Comparison of ENCODE assay signal across 14 cellular contexts in genomic region chr14:102394717-102395378, GRCh38. TPM values are rescaled to one million over a fixed set of nuclear protein-coding genes. Genes with fewer than 3 reads are reported as not detected.
DNase-seq lines count a peak whose midpoint lies in the region; ATAC-seq, FAIRE-seq and TF ChIP-seq lines count a peak whose summit lies in the region.
"Had no signal": no experiment of that assay in that cellular context is flagged by ENCODE, and none has a peak within 500 bp of the region (broad histone marks: within the 10 kb centered on the region; RNA-seq: fewer than 3 reads in every experiment).

No MANE protein-coding gene starts in this region.

- no peaks in the 10 kb centered on the region for H3K27me3 Mint-ChIP-seq in activated T-cell treated with anti-CD3 and anti-CD28 coated beads, Interleukin-2, amount 50 U/mL, for 24 hours

- H3K4me1 Mint-ChIP-seq in activated T-cell treated with anti-CD3 and anti-CD28 coated beads, Interleukin-2, amount 50 U/mL, for 24 hours (ENCODE audit: low read depth) = peaks cover 16% of the 10 kb centered on the region

- TF ChIP-seq CTCF in dorsolateral prefrontal cortex (IDR thresholded peaks at IDR 0.05 in 54 of 56, conservative IDR thresholded peaks at IDR 0.05 in 2 of 56; ENCODE audit: low read depth in 1 of 56, partially characterized antibody in 56 of 56) (no peak), ovary (IDR thresholded peaks at IDR 0.05) (no peak)

- H3K36me3 Mint-ChIP-seq in activated T-cell treated with anti-CD3 and anti-CD28 coated beads, Interleukin-2, amount 50 U/mL, for 24 hours (ENCODE audit: low read depth) = peaks cover 36% of the 10 kb centered on the region

- no peak for ATAC-seq in stimulated activated naive CD8-positive, alpha-beta T cell treated with anti-CD3 and anti-CD28 coated beads, Interleukin-15, Interleukin-2, amounts not matched to agents 100 U/mL and 50 U/mL, for 24 hours
- ATAC-seq: left colon, Panc1 had no signal

- intact Hi-C loops in dorsolateral prefrontal cortex (cut with DNase I) = no loop called here
- intact Hi-C loops in ovary (cut with DNase I) = loop anchor here in 2 of 4 donors (10.0 kb wide), 2 partner anchors 1520 to 1890 kb away; no protein-coding TSS in a partner anchor

- TF ChIP-seq POLR2A in ovary (IDR thresholded peaks at IDR 0.05) = no peak

- peak overlapping the region; percentile 10 for H3K4me3 Mint-ChIP-seq in activated T-cell treated with anti-CD3 and anti-CD28 coated beads, Interleukin-2, amount 50 U/mL, for 24 hours

- H3K4me1 ChIP-seq in small intestine (ENCODE audit: control insufficient read depth in 2 of 2, insufficient read depth in 1 of 2, low read depth in 1 of 2, low read length in 1 of 2) (no peaks in the 10 kb centered on the region), ovary (ENCODE audit: insufficient read depth) (no peaks in the 10 kb centered on the region)

- H3K4me3 ChIP-seq in dorsolateral prefrontal cortex = no peak overlapping the region
- H3K4me3 ChIP-seq in small intestine (ENCODE audit: low read depth in 1 of 2, low read length in 2 of 2) = no peak overlapping the region
- H3K4me3 ChIP-seq in ovary = no peak overlapping the region

- H3K36me3 ChIP-seq in small intestine (ENCODE audit: control insufficient read depth in 2 of 2, insufficient read depth in 2 of 2, low read length in 2 of 2) = peaks cover 0 to 2% of the 10 kb centered on the region in 2 donors
- no peaks in the 10 kb centered on the region for H3K36me3 ChIP-seq in ovary

- peak overlapping the region in 54 of 59 donors; percentile 1 to 92 (median 60) for H3K27ac ChIP-seq in dorsolateral prefrontal cortex
- no peak overlapping the region for H3K27ac ChIP-seq in small intestine (ENCODE audit: low read depth in 1 of 2, low read length in 1 of 2)
- H3K27ac ChIP-seq in ovary = no peak overlapping the region

- no peaks in the 10 kb centered on the region for H3K9me3 ChIP-seq in small intestine (ENCODE audit: control insufficient read depth, low read depth)
- no peaks in the 10 kb centered on the region for H3K9me3 ChIP-seq in ovary

- no peak for TF ChIP-seq EP300 in ovary (IDR thresholded peaks at IDR 0.05)

- no peak for DNase-seq in activated T-cell treated with anti-CD3 and anti-CD28 coated beads, Interleukin-2, amount 50 U/mL, for 24 hours
- no peak for DNase-seq in activated T-cell treated with anti-CD3 and anti-CD28 coated beads for 4 hours
- DNase-seq in SKM-1 (lab: John Stamatoyannopoulos, UW; ENCODE audit: unreplicated experiment) = peak; percentile 14
- no peak for DNase-seq in dorsolateral prefrontal cortex
- peak; percentile 10 for DNase-seq in stimulated activated naive CD8-positive, alpha-beta T cell treated with anti-CD3 and anti-CD28 coated beads, Interleukin-15, Interleukin-2, amounts not matched to agents 100 U/mL and 50 U/mL, for 24 hours
- DNase-seq in NCI-H226 = no peak
- no peak for DNase-seq in small intestine
- no peak for DNase-seq in ovary
- DNase-seq: activated CD8-positive, alpha-beta memory T cell treated with anti-CD3 and anti-CD28 coated beads for 24 hours; left colon; NCI-H2171 treated with DMSO at 0.1 percent for 48 hours; stimulated activated CD4-positive, alpha-beta T cell treated with anti-CD3 and anti-CD28 coated beads, Interleukin-15, amount 100 ng/mL, for 24 hours had no signal

- WGBS in small intestine, 3 donors = 69 to 86% (median 79%) methylated on average over 10 of the region's 10 CpGs
- 78 to 83% (median 83%) methylated on average over 10 of the region's 10 CpGs for WGBS in ovary, 3 donors

- H3K9me3 Mint-ChIP-seq in activated T-cell treated with anti-CD3 and anti-CD28 coated beads, Interleukin-2, amount 50 U/mL, for 24 hours = peaks cover 8% of the 10 kb centered on the region

- no peak for FAIRE-seq in small intestine (lab: Jason Lieb, UNC)
- FAIRE-seq: astrocyte had no signal

- H3K27ac Mint-ChIP-seq in activated T-cell treated with anti-CD3 and anti-CD28 coated beads, Interleukin-2, amount 50 U/mL, for 24 hours = peak overlapping the region; percentile 80

- no peaks in the 10 kb centered on the region for H3K27me3 ChIP-seq in dorsolateral prefrontal cortex
- no peaks in the 10 kb centered on the region for H3K27me3 ChIP-seq in small intestine (ENCODE audit: control insufficient read depth in 2 of 2, insufficient read depth in 2 of 2, low read length in 2 of 2)
- H3K27me3 ChIP-seq in ovary = no peaks in the 10 kb centered on the region

RNA-seq across cellular contexts. Expression of gene TECPR2, which starts 32.1 kb away (rescaled TPM):
- total RNA-seq in dorsolateral prefrontal cortex (100 to 1,000 TPM in 7 of 120 experiments, 10 to 100 TPM in 113; 54.3 to 129 (median 78.9) TPM), ovary (10 to 100 TPM; 13.6 to 29.3 (median 26.1) TPM)
- polyA plus RNA-seq in small intestine (1 to 10 TPM; 3.2 to 7.7 (median 7.4) TPM), ovary (10 to 100 TPM in 1 of 2 donors, 1 to 10 TPM in 1; 8.6 to 12.7 TPM)

RNA-seq across cellular contexts. Expression of gene CINP, which starts 32.2 kb away (rescaled TPM):
- 10 to 100 TPM; 31.4 to 69.6 (median 51.2) TPM for total RNA-seq in dorsolateral prefrontal cortex
- 10 to 100 TPM; 30.9 to 39.7 (median 37.4) TPM for polyA plus RNA-seq in small intestine
- total RNA-seq in ovary = 10 to 100 TPM; 14.6 to 36.8 (median 26.6) TPM
- polyA plus RNA-seq in ovary = 10 to 100 TPM; 28.4 to 59.9 TPM

Comparison
In these comparisons a context has a peak if more than half of its experiments do, and no peak if none do; other contexts are left out.
1. DNase-seq: peak in SKM-1 (single experiment) and stimulated activated naive CD8-positive, alpha-beta T cell treated with anti-CD3 and anti-CD28 coated beads, Interleukin-15, Interleukin-2, amounts not matched to agents 100 U/mL and 50 U/mL, for 24 hours (single experiment); none in activated T-cell treated with anti-CD3 and anti-CD28 coated beads, Interleukin-2, amount 50 U/mL, for 24 hours (single experiment), activated T-cell treated with anti-CD3 and anti-CD28 coated beads for 4 hours (single experiment), dorsolateral prefrontal cortex (0 of 10), NCI-H226 (single experiment), small intestine (single experiment) and ovary (0 of 5).
2. H3K27ac ChIP-seq: peak in dorsolateral prefrontal cortex (54 of 59); none in small intestine (0 of 2) and ovary (0 of 2).